8 cellular contexts compared by ENCODE assay signal in the genomic region with DNA sequence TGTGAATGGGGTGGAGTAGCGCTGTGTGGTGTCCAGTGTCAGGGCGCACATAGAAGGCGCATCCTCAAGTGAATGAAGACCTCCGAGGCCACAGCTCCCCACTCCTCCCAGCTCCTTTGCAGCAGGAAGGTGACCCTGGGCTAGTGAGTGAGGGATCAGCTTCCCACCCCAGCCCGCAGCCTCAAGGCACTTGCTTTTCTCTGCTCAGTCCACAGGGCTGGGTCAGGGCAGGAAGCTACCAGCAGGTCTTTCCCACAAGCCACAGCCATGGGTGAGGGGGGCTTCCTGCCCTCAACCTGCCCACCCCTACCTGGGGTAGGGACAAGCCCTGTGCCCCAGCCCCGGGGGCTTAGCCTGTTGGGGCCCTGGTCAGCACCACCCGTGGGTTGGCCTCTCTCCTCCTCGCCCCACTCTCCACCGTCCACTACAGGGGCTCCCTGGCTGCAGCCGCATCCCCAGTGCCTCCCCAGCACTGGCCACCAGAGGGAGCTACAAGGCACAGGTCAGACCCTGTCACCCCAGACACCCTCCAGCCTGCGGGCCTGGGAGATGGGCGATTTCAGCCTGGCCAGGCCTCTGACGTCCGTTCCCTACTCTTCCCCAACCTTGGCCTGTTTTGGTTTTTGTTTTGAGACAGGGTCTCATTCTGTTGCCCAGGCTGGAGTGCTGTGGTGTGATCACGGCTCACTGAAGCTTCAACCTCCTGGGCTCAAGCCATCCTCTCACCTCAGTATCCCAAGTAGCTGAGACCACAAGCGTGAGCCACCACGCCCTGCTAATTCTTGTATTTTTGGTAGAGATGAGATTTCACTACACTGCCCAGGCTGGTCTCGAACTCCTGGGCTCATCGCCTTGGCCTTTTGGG. TPM values are rescaled to one million over a fixed set of nuclear protein-coding genes. Genes with fewer than 3 reads are reported as not detected.
DNase-seq lines count a peak whose midpoint lies in the region; ATAC-seq and TF ChIP-seq lines count a peak whose summit lies in the region.

No MANE protein-coding gene starts in this region.

- H3K27me3 ChIP-seq in dorsolateral prefrontal cortex = no peaks in the 10 kb centered on the region

- no peaks in the 10 kb centered on the region for H3K9me3 Mint-ChIP-seq in activated CD4-positive, alpha-beta T cell treated with anti-CD3 and anti-CD28 coated beads, Interleukin-2, amount 10 ng/mL, durations not matched to agents 7 days and 5 days

- POLR2A ChIA-PET in activated CD4-positive, alpha-beta T cell treated with anti-CD3 and anti-CD28 coated beads, Interleukin-2, amount 10 ng/mL, durations not matched to agents 7 days and 5 days (lab: Charles Lee) = no interaction called here

- H3K36me3 Mint-ChIP-seq in activated CD4-positive, alpha-beta T cell treated with anti-CD3 and anti-CD28 coated beads, Interleukin-2, amount 10 ng/mL, durations not matched to agents 7 days and 5 days (ENCODE audit: low read depth) = peaks cover 2% of the 10 kb centered on the region

- peak; percentile 70 to 97 (median 85) for TF ChIP-seq CTCF in dorsolateral prefrontal cortex (IDR thresholded peaks at IDR 0.05 in 54 of 56, conservative IDR thresholded peaks at IDR 0.05 in 2 of 56; ENCODE audit: low read depth in 1 of 56, partially characterized antibody in 56 of 56)

- CTCF ChIA-PET in activated CD4-positive, alpha-beta T cell treated with anti-CD3 and anti-CD28 coated beads, Interleukin-2, amount 10 ng/mL, durations not matched to agents 7 days and 5 days (lab: Charles Lee) = interaction anchor here (0.6 to 14.0 kb wide), 50 partner anchors 9 to 300 kb away, joined by 3 to 157 read pairs (median 5); a partner anchor contains a TSS

- no peaks in the 10 kb centered on the region for H3K27me3 Mint-ChIP-seq in activated CD4-positive, alpha-beta T cell treated with anti-CD3 and anti-CD28 coated beads, Interleukin-2, amount 10 ng/mL, durations not matched to agents 7 days and 5 days

- H3K4me3 Mint-ChIP-seq in activated CD4-positive, alpha-beta T cell treated with anti-CD3 and anti-CD28 coated beads, Interleukin-2, amount 10 ng/mL, durations not matched to agents 7 days and 5 days = peak overlapping the region; percentile 75

- ATAC-seq in HG03139 (IDR thresholded peaks at IDR 0.05; ENCODE audit: unreplicated experiment) = no peak

- DNase-seq in AG20443 (ENCODE audit: low spot score) (peak; percentile 84), GM19238 (ENCODE audit: insufficient read length, low spot score) (peak; percentile 77), NCI-H2196 treated with DMSO at 0.1 percent for 48 hours (lab: John Stamatoyannopoulos, UW; ENCODE audit: unreplicated experiment) (peak; percentile 59), dorsolateral prefrontal cortex (peak; percentile 74 to 86 (median 82)), medulla oblongata (ENCODE audit: extremely low spot score) (peak; percentile 83)
- DNase-seq in activated CD4-positive, alpha-beta T cell treated with anti-CD3 and anti-CD28 coated beads, Interleukin-2, amount 10 ng/mL, durations not matched to agents 7 days and 5 days = peak; percentile 70
- peak in 2 of 3 donors; percentile 63 to 80 for DNase-seq in stimulated activated CD4-positive, alpha-beta T cell treated with anti-CD3 and anti-CD28 coated beads, TNF-alpha, amount 100 ng/mL, for 48 hours (ENCODE audit: low read depth in 3 of 3)

- peak overlapping the region; percentile 54 to 92 (median 82) for H3K4me3 ChIP-seq in dorsolateral prefrontal cortex

- H3K27ac Mint-ChIP-seq in activated CD4-positive, alpha-beta T cell treated with anti-CD3 and anti-CD28 coated beads, Interleukin-2, amount 10 ng/mL, durations not matched to agents 7 days and 5 days = peak overlapping the region; percentile 87

- intact Hi-C loops in dorsolateral prefrontal cortex (cut with DNase I) = loop anchor here (2.0 to 5.0 kb wide), 3 partner anchors 80 to 163 kb away; a partner anchor contains a TSS

- peak overlapping the region; percentile 86 to 100 (median 98) for H3K27ac ChIP-seq in dorsolateral prefrontal cortex

- H3K4me1 Mint-ChIP-seq in activated CD4-positive, alpha-beta T cell treated with anti-CD3 and anti-CD28 coated beads, Interleukin-2, amount 10 ng/mL, durations not matched to agents 7 days and 5 days = peaks cover 54% of the 10 kb centered on the region

RNA-seq across cellular contexts. Expression of a gene that starts 1.3 kb away (rescaled TPM):
- total RNA-seq in activated CD4-positive, alpha-beta T cell treated with anti-CD3 and anti-CD28 coated beads, Interleukin-2, amount 10 ng/mL, durations not matched to agents 7 days and 5 days = 10 to 100 TPM; 67.7 to 70.3 TPM
- total RNA-seq in dorsolateral prefrontal cortex = 1,000 to 10,000 TPM in 22 of 120 experiments, 100 to 1,000 TPM in 98; 266 to 2,644 (median 606) TPM

RNA-seq across cellular contexts. Expression of a gene that starts 2.6 kb away (rescaled TPM):
- total RNA-seq in activated CD4-positive, alpha-beta T cell treated with anti-CD3 and anti-CD28 coated beads, Interleukin-2, amount 10 ng/mL, durations not matched to agents 7 days and 5 days = 10 to 100 TPM in 1 of 2 experiments, 1 to 10 TPM in 1; 8.9 to 10.3 TPM
- total RNA-seq in dorsolateral prefrontal cortex = 1 to 10 TPM in 3 of 120 experiments, under 1 TPM in 54, not detected in 63; 0.14 to 1.7 (median 0.33) TPM

RNA-seq across cellular contexts. Expression of a gene that starts 16.7 kb away (rescaled TPM):
- 10 to 100 TPM; 35.5 to 41.4 TPM for total RNA-seq in activated CD4-positive, alpha-beta T cell treated with anti-CD3 and anti-CD28 coated beads, Interleukin-2, amount 10 ng/mL, durations not matched to agents 7 days and 5 days
- total RNA-seq in dorsolateral prefrontal cortex = 100 to 1,000 TPM; 142 to 297 (median 214) TPM

RNA-seq across cellular contexts. Expression of a gene that starts 24.6 kb away (rescaled TPM):
- total RNA-seq in activated CD4-positive, alpha-beta T cell treated with anti-CD3 and anti-CD28 coated beads, Interleukin-2, amount 10 ng/mL, durations not matched to agents 7 days and 5 days = not detected
- total RNA-seq in dorsolateral prefrontal cortex = 10 to 100 TPM in 105 of 120 experiments, 1 to 10 TPM in 15; 4.7 to 47.5 (median 15.7) TPM

RNA-seq across cellular contexts. Expression of a gene that starts 32.9 kb away (rescaled TPM):
- total RNA-seq in activated CD4-positive, alpha-beta T cell treated with anti-CD3 and anti-CD28 coated beads, Interleukin-2, amount 10 ng/mL, durations not matched to agents 7 days and 5 days = 1 to 10 TPM; 2.6 to 4.4 TPM
- 1 to 10 TPM in 30 of 120 experiments, under 1 TPM in 28, not detected in 62; 0.47 to 3.2 (median 1.0) TPM for total RNA-seq in dorsolateral prefrontal cortex
